ENCODE assay signal across 8 cellular contexts in the genomic region with DNA sequence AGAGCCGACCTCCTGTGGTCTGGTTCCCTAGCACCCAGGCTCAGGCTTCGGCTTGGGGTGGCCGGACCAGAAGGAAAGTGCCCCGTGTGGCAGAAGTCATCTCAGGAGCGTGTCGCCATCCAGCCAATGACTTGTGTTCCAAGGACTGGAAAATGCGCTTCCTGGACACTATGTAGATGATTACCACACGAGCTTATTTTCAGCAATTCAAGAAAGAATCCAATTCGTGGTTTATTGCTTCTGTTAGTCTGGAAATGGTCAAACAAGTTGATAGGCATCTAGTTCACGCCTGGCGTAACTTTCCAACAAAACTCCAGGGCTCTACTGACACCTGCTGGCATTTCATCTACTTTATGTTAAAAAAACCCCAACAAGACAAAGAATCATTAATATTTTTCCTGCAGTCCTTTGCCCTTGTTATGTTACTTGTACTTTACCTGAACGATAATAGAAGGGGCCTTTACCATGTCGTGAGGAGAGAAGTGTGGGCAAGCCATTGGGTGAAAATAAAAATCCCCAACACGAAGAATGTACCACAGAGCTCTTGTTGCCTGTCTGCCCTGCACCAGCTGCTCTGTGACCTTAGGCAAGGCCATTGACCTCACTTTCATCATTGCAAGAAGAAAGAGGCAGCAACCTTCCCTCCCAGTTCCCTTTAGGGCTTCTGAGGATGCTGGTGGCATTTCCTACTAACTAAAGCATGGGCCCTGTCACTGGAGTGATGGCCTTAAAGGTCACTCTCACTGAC.
A peak's percentile ranks its signal among the peaks of the same experiment; 100 is the strongest.
DNase-seq lines count a peak whose midpoint lies in the region; ATAC-seq and TF ChIP-seq lines count a peak whose summit lies in the region.

No MANE protein-coding gene starts in this region.

- no peak for TF ChIP-seq EP300 in neural cell (conservative IDR thresholded peaks at IDR 0.05; ENCODE audit: poor library complexity, severe bottlenecking)

- H3K4me3 Mint-ChIP-seq in T-helper 17 cell, result no peak overlapping the region

- DNase-seq in AG20443 (ENCODE audit: low spot score) (peak; percentile 69), HFF-Myc (ENCODE audit: extremely low read depth, low read depth) (peak; percentile 51), OCI-LY7 (ENCODE audit: low spot score) (peak; percentile 1), epithelial cell of proximal tubule (ENCODE audit: low read depth) (peak; percentile 32), T-helper 17 cell (no peak)
- no peak for DNase-seq in activated naive CD4-positive, alpha-beta T cell treated with anti-CD3 and anti-CD28 coated beads, Interleukin-2, amount 50 U/mL, for 16 hours

- no peaks in the 10 kb centered on the region for H3K79me2 ChIP-seq in OCI-LY7 (ENCODE audit: insufficient read depth, low read depth, low read length)
- no peaks in the 10 kb centered on the region for H3K79me2 ChIP-seq in neural cell (replicated peaks; ENCODE audit: insufficient read depth, low read length)

- H3K4me1 ChIP-seq in OCI-LY7 (ENCODE audit: insufficient read depth, low read length, poor library complexity, severe bottlenecking), result no peaks in the 10 kb centered on the region

- H3K9me2 ChIP-seq in OCI-LY7 (ENCODE audit: insufficient read depth, low read length), result no peaks in the 10 kb centered on the region
- no peaks in the 10 kb centered on the region for H3K9me2 ChIP-seq in neural cell (ENCODE audit: insufficient read depth, low read length)

- TF ChIP-seq CTCF in HFF-Myc (IDR thresholded peaks at IDR 0.05; ENCODE audit: low read depth, low read length, missing control alignments) (peak; percentile 47), OCI-LY7 (conservative IDR thresholded peaks at IDR 0.05; ENCODE audit: low read length) (peak; percentile 51), epithelial cell of proximal tubule (conservative IDR thresholded peaks at IDR 0.05; ENCODE audit: low read depth, low read length) (peak; percentile 65), neural cell (IDR thresholded peaks at IDR 0.05; ENCODE audit: poor library complexity, severe bottlenecking) (peak; percentile 74)

- TF ChIP-seq RAD21 in neural cell (conservative IDR thresholded peaks at IDR 0.05), result peak; percentile 78

- POLR2A ChIA-PET in OCI-LY7 (lab: Charles Lee), result no interaction called here

- H3K9me3 ChIP-seq in OCI-LY7 (ENCODE audit: low read length), result no peaks in the 10 kb centered on the region
- no peaks in the 10 kb centered on the region for H3K9me3 ChIP-seq in neural cell (ENCODE audit: low read length)
- no peaks in the 10 kb centered on the region for H3K9me3 ChIP-seq in T-helper 17 cell (ENCODE audit: control insufficient read depth, low read length, poor library complexity, severe bottlenecking)

- H3K27ac ChIP-seq in OCI-LY7 (ENCODE audit: low read depth, low read length, poor library complexity, severe bottlenecking) (no peak overlapping the region), neural cell (ENCODE audit: low read length) (no peak overlapping the region)

- no TSS peak for BruUV-seq in OCI-LY7 (replicated peaks; lab: Mats Ljungman, UMichigan)

- no peaks in the 10 kb centered on the region for H3K27me3 Mint-ChIP-seq in T-helper 17 cell

- no peaks in the 10 kb centered on the region for H3K36me3 Mint-ChIP-seq in T-helper 17 cell (ENCODE audit: low read depth)

- H3K36me3 ChIP-seq in OCI-LY7 (ENCODE audit: insufficient read depth, low read length), result no peaks in the 10 kb centered on the region
- H3K36me3 ChIP-seq in neural cell (ENCODE audit: insufficient read depth, low read length), result no peaks in the 10 kb centered on the region

- H3K9ac ChIP-seq in neural cell (ENCODE audit: low read length), result no peak overlapping the region

- H2AFZ ChIP-seq in OCI-LY7 (ENCODE audit: low read length) (no peak overlapping the region), neural cell (ENCODE audit: low read depth, low read length) (no peak overlapping the region)

- H3K4me1 Mint-ChIP-seq in T-helper 17 cell, result no peaks in the 10 kb centered on the region

- no peaks in the 10 kb centered on the region for H4K20me1 ChIP-seq in OCI-LY7 (ENCODE audit: insufficient read depth, low read length)
- H4K20me1 ChIP-seq in neural cell (ENCODE audit: insufficient read depth), result no peaks in the 10 kb centered on the region

- ATAC-seq in T-helper 17 cell (no peak), GM21360 (IDR thresholded peaks at IDR 0.05; ENCODE audit: unreplicated experiment) (no peak)

- H3K4me3 ChIP-seq in HFF-Myc (replicated peaks; ENCODE audit: low read depth, low read length) (no peak overlapping the region), OCI-LY7 (ENCODE audit: low read depth, low read length, poor library complexity, severe bottlenecking) (no peak overlapping the region), epithelial cell of proximal tubule (ENCODE audit: low read depth, low read length) (no peak overlapping the region), neural cell (ENCODE audit: low read length) (no peak overlapping the region)

- CTCF ChIA-PET in OCI-LY7 (lab: Charles Lee; ENCODE audit: unreplicated experiment), result no interaction called here

- no peaks in the 10 kb centered on the region for H3F3A ChIP-seq in neural cell (ENCODE audit: insufficient read depth, low read length, poor library complexity, severe bottlenecking)

- H3K27ac Mint-ChIP-seq in T-helper 17 cell, result no peak overlapping the region

- H3K27me3 ChIP-seq in neural cell (ENCODE audit: insufficient read depth, low read depth, low read length), result no peaks in the 10 kb centered on the region

- H3K4me2 ChIP-seq in OCI-LY7 (ENCODE audit: low read length), result no peak overlapping the region
- H3K4me2 ChIP-seq in neural cell (ENCODE audit: low read length), result no peak overlapping the region

- intact Hi-C loops in OCI-LY7 (cut with micrococcal nuclease; ENCODE audit: unreplicated experiment), result no loop called here

TF ChIP-seq in neural cell, 6 proteins besides CTCF, POLR2A, EP300 and RAD21:
- TF ChIP-seq SMC3 (conservative IDR thresholded peaks at IDR 0.05; ENCODE audit: poor library complexity) (peak; percentile 80), POLR2AphosphoS5 (IDR thresholded peaks at IDR 0.05) (no peak)

Comparison
In these comparisons a context has a peak if more than half of its experiments do, and no peak if none do; other contexts are left out.
1. DNase-seq: peak in AG20443 (single experiment), HFF-Myc (single experiment), OCI-LY7 (single experiment) and epithelial cell of proximal tubule (single experiment); none in T-helper 17 cell (0 of 3) and activated naive CD4-positive, alpha-beta T cell treated with anti-CD3 and anti-CD28 coated beads, Interleukin-2, amount 50 U/mL, for 16 hours (single experiment).
2. Peak in every context shown above with its lines, with median percentiles within 50 percentile points of each other: CTCF ChIP-seq.